ENCODE assay signal across 19 cellular contexts in genomic region chr10:9951481-9952257, GRCh38.
DNase-seq lines count a peak whose midpoint lies in the region; ATAC-seq, FAIRE-seq and TF ChIP-seq lines count a peak whose summit lies in the region.
"Had no signal": no experiment of that assay in that cellular context is flagged by ENCODE, and none has a peak within 500 bp of the region (broad histone marks: within the 10 kb centered on the region; RNA-seq: fewer than 3 reads in every experiment).

No MANE protein-coding gene starts in this region.

- H4K91ac ChIP-seq in IMR-90 (ENCODE audit: insufficient read depth, low read depth, low read length) = no peak overlapping the region

- H3K9me1 ChIP-seq in IMR-90 (ENCODE audit: insufficient read depth, low read length) = no peaks in the 10 kb centered on the region

- peak; percentile 30 for DNase-seq in AG20443 (ENCODE audit: low spot score)
- DNase-seq in IMR-90 = peak; percentile 23
- peak; percentile 8 for DNase-seq in astrocyte of the cerebellum (ENCODE audit: low read depth)
- DNase-seq in iris pigment epithelial cell (ENCODE audit: low read depth) = peak; percentile 87
- DNase-seq in pancreas = no peak
- no peak for DNase-seq in uterus
- DNase-seq: BE2C; CD8-positive, alpha-beta memory T cell; DMS79 treated with DMSO at 0.1 percent for 48 hours; GF-D8; NCI-H187; NCI-H69; OCI-M1; SHP77 treated with DMSO at 0.1 percent for 48 hours had no signal

- H3K36me3 ChIP-seq in IMR-90 (ENCODE audit: control insufficient read depth, insufficient read depth, low read length) (no peaks in the 10 kb centered on the region), pancreas (no peaks in the 10 kb centered on the region), uterus (no peaks in the 10 kb centered on the region)
- H3K36me3 ChIP-seq: BE2C had no signal

- H3K14ac ChIP-seq in IMR-90 (replicated peaks; ENCODE audit: low read depth, low read length) = no peak overlapping the region

- H4K5ac ChIP-seq in IMR-90 (ENCODE audit: low read depth, low read length) = no peak overlapping the region

- no peak overlapping the region for H3K4me2 ChIP-seq in IMR-90 (ENCODE audit: low read depth, low read length)

- H3K9me3 ChIP-seq in IMR-90 (ENCODE audit: control insufficient read depth, insufficient read depth, low read length) = no peaks in the 10 kb centered on the region
- H3K9me3 ChIP-seq in pancreas = no peaks in the 10 kb centered on the region
- H3K9me3 ChIP-seq in uterus = no peaks in the 10 kb centered on the region
- H3K9me3 ChIP-seq: BE2C had no signal

- no peaks in the 10 kb centered on the region for H3K79me1 ChIP-seq in IMR-90 (ENCODE audit: low read depth in 1 of 2, low read length in 2 of 2)

- no peak for TF ChIP-seq RAD21 in IMR-90 (IDR thresholded peaks at IDR 0.05; ENCODE audit: low read length)

- WGBS in IMR-90 (ENCODE audit: extremely low coverage in 2 of 2, insufficient read length in 1 of 2), 2 experiments = no CpG with 5 or more reads among the region's 1 CpG
- WGBS in pancreas, 2 donors = 83 to 84% methylated on average over 1 of the region's 1 CpG

- no peak overlapping the region for H2AFZ ChIP-seq in IMR-90 (replicated peaks; ENCODE audit: low read length, poor library complexity)

- ATAC-seq in IMR-90 (ENCODE audit: low read depth) (no peak; the same call in 1 of the 2 replicates), pancreas (no peak), GM18907 (IDR thresholded peaks at IDR 0.05; ENCODE audit: unreplicated experiment) (no peak), HG02973 (IDR thresholded peaks at IDR 0.05; ENCODE audit: unreplicated experiment) (no peak)

- H2AK5ac ChIP-seq in IMR-90 (ENCODE audit: low read depth, low read length) = no peak overlapping the region

- H2BK120ac ChIP-seq in IMR-90 (ENCODE audit: low read depth, low read length) = no peak overlapping the region

- no peak overlapping the region for H4K8ac ChIP-seq in IMR-90 (ENCODE audit: low read depth in 2 of 2, low read length in 2 of 2)

- POLR2A ChIA-PET in IMR-90 (lab: Charles Lee; ENCODE audit: unreplicated experiment) = no interaction called here

- H2AK9ac ChIP-seq in IMR-90 (replicated peaks; ENCODE audit: low read depth, low read length, poor library complexity) = no peak overlapping the region

- no peak overlapping the region for H3K18ac ChIP-seq in IMR-90 (ENCODE audit: low read depth, low read length)

- H3K4me3 ChIP-seq in IMR-90 (ENCODE audit: insufficient read depth, low read depth, low read length) (no peak overlapping the region), astrocyte of the cerebellum (ENCODE audit: low read depth, low read length) (no peak overlapping the region), pancreas (no peak overlapping the region), uterus (no peak overlapping the region)

- no peak overlapping the region for H3K56ac ChIP-seq in IMR-90 (ENCODE audit: extremely low read depth, insufficient read depth, low read length)

- H3K27ac ChIP-seq in IMR-90 (ENCODE audit: insufficient read depth, low read length) (no peak overlapping the region), pancreas (no peak overlapping the region), uterus (no peak overlapping the region)
- H3K27ac ChIP-seq: 22Rv1 had no signal

- H3K27me3 ChIP-seq in IMR-90 (ENCODE audit: control insufficient read depth, insufficient read depth, low read length) (no peaks in the 10 kb centered on the region), pancreas (no peaks in the 10 kb centered on the region), uterus (no peaks in the 10 kb centered on the region)
- H3K27me3 ChIP-seq: BE2C had no signal

- no peak overlapping the region for H2BK5ac ChIP-seq in IMR-90 (ENCODE audit: low read depth, low read length, poor library complexity, severe bottlenecking)

- CTCF ChIA-PET in IMR-90 (lab: Yijun Ruan, JAX) = interaction anchor here (0.6 kb wide), 3 partner anchors 47 to 133 kb away, joined by 3 to 4 read pairs (median 3); no protein-coding TSS in a partner anchor

- intact Hi-C loops in IMR-90 (cut with micrococcal nuclease) (no loop called here), pancreas (cut with DNase I) (no loop called here), uterus (cut with DNase I; ENCODE audit: low total_unique reads) (no loop called here)

- no TSS peak for BruUV-seq in IMR-90 (replicated peaks; lab: Mats Ljungman, UMichigan)

- H3K4ac ChIP-seq in IMR-90 (ENCODE audit: low read depth, low read length) = no peak overlapping the region

- no peak overlapping the region for H3K9ac ChIP-seq in IMR-90 (ENCODE audit: low read depth, low read length)

- H3K4me1 ChIP-seq in IMR-90 (ENCODE audit: control insufficient read depth, insufficient read depth, low read length) = no peaks in the 10 kb centered on the region
- no peaks in the 10 kb centered on the region for H3K4me1 ChIP-seq in pancreas
- H3K4me1 ChIP-seq in uterus = no peaks in the 10 kb centered on the region
- H3K4me1 ChIP-seq: BE2C had no signal

- dilution Hi-C loops in IMR-90 (cut with HindIII; ENCODE audit: low sequenced_read_pairs, unreplicated experiment) = no loop called here

- H2BK20ac ChIP-seq in IMR-90 (ENCODE audit: low read depth, low read length) = no peak overlapping the region

- TF ChIP-seq CTCF in IMR-90 (conservative IDR thresholded peaks at IDR 0.05; ENCODE audit: low read depth, low read length) = no peak
- TF ChIP-seq CTCF in astrocyte of the cerebellum (IDR thresholded peaks at IDR 0.05; ENCODE audit: low read depth, low read length, missing control alignments) = no peak
- no peak for TF ChIP-seq CTCF in pancreas (IDR thresholded peaks at IDR 0.05)
- TF ChIP-seq CTCF in uterus (IDR thresholded peaks at IDR 0.05) = no peak

- no peak overlapping the region for H2BK15ac ChIP-seq in IMR-90 (ENCODE audit: low read depth, low read length)

- no peak for FAIRE-seq in pancreas (lab: Jason Lieb, UNC)
- FAIRE-seq: GM12892, H1 had no signal

- in situ Hi-C loops in IMR-90 (cut with MboI; ENCODE audit: low sequenced_read_pairs) (no loop called here), astrocyte of the cerebellum (cut with HindIII; ENCODE audit: low sequenced_read_pairs) (no loop called here)

- no peak for TF ChIP-seq POLR2A in IMR-90 (IDR thresholded peaks at IDR 0.05; ENCODE audit: low read depth, low read length)
- no peak for TF ChIP-seq POLR2A in uterus (IDR thresholded peaks at IDR 0.05)

- H3K23ac ChIP-seq in IMR-90 (ENCODE audit: low read depth, low read length) = no peak overlapping the region

- no peaks in the 10 kb centered on the region for H4K20me1 ChIP-seq in IMR-90 (ENCODE audit: insufficient read depth, low read length)

TF ChIP-seq in IMR-90, 13 proteins besides CTCF, POLR2A, EP300 and RAD21:
- TF ChIP-seq NFE2L2 (IDR thresholded peaks at IDR 0.05; ENCODE audit: low read depth, low read length) (no peak), USF2 (IDR thresholded peaks at IDR 0.05; ENCODE audit: low read depth, low read length) (no peak), RFX5 (IDR thresholded peaks at IDR 0.05; ENCODE audit: low read depth, low read length) (no peak), MAFK (IDR thresholded peaks at IDR 0.05; ENCODE audit: low read depth, low read length) (no peak), CEBPB (IDR thresholded peaks at IDR 0.05; ENCODE audit: low read depth, low read length) (no peak), CHD1 (IDR thresholded peaks at IDR 0.05; ENCODE audit: low read depth, low read length) (no peak), MAZ (IDR thresholded peaks at IDR 0.05; ENCODE audit: borderline replicate concordance, low read depth, low read length) (no peak), BHLHE40 (IDR thresholded peaks at IDR 0.05; ENCODE audit: low read depth, low read length) (no peak), MXI1 (IDR thresholded peaks at IDR 0.05; ENCODE audit: borderline replicate concordance, low read depth, low read length) (no peak)

Comparison
In these comparisons a context has a peak if more than half of its experiments do, and no peak if none do; other contexts are left out.
1. DNase-seq: peak in AG20443 (single experiment), IMR-90 (single experiment), astrocyte of the cerebellum (single experiment) and iris pigment epithelial cell (single experiment); none in pancreas (0 of 6) and uterus (0 of 2).